26 cellular contexts compared by ENCODE assay signal in the genomic region with DNA sequence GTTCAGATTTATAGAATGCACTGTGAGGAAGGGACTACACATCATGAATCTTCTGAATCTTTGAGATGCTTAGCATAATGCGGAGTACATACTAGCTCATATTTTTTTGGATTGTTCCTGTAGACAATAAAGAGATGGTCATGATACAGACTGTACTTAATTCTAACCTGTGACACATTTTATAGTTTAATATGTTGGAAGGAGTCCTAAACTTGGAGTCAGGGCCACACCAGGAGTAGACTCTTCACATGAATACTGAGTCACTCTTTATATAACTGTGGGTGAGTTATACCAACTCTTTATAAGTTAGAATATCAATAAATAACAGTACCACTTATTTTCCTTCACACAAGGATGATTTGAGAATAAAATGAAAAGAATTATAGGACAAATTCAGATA. TPM values are rescaled to one million over a fixed set of nuclear protein-coding genes. Genes with fewer than 3 reads are reported as not detected.
DNase-seq lines count a peak whose midpoint lies in the region; ATAC-seq, FAIRE-seq and TF ChIP-seq lines count a peak whose summit lies in the region.
"Had no signal": no experiment of that assay in that cellular context is flagged by ENCODE, and none has a peak within 500 bp of the region (broad histone marks: within the 10 kb centered on the region; RNA-seq: fewer than 3 reads in every experiment).

No MANE protein-coding gene starts in this region.

- no peak overlapping the region for H3K4me2 ChIP-seq in A549
- H3K4me2 ChIP-seq: KMS-11 had no signal

- H3K9me3 ChIP-seq in A549 (no peaks in the 10 kb centered on the region), T-helper 17 cell (ENCODE audit: control insufficient read depth, low read length, poor library complexity, severe bottlenecking) (no peaks in the 10 kb centered on the region)
- H3K9me3 ChIP-seq: heart right ventricle, vagina had no signal

- DNase-seq in A549 (ENCODE audit: low read depth in 1 of 2, low spot score in 1 of 2), result no peak
- peak; percentile 38 for DNase-seq in HFFc6
- peak; percentile 46 for DNase-seq in epithelial cell of esophagus (ENCODE audit: low read depth)
- no peak for DNase-seq in left colon
- no peak for DNase-seq in KG1 (lab: John Stamatoyannopoulos, UW)
- no peak for DNase-seq in T-helper 17 cell
- DNase-seq in NCI-H1417 treated with DMSO at 0.1 percent for 48 hours (lab: John Stamatoyannopoulos, UW), result no peak
- no peak for DNase-seq in occipital lobe (lab: John Stamatoyannopoulos, UW)
- DNase-seq: activated CD4-positive, alpha-beta T cell treated with anti-CD3 and anti-CD28 coated beads for 4 hours; activated effector memory CD4-positive, alpha-beta T cell treated with anti-CD3 and anti-CD28 coated beads, Interleukin-2, amount 50 U/mL, for 16 hours; activated T-cell treated with anti-CD3 and anti-CD28 coated beads, Interleukin-2, amount 50 U/mL, for 1 hour; Calu3; central memory CD4-positive, alpha-beta T cell; DMS79 treated with DMSO at 0.1 percent for 48 hours; heart right ventricle; kidney glomerular epithelial cell had no signal

- peak; percentile 39 for FAIRE-seq in A549 (lab: Jason Lieb, UNC)
- FAIRE-seq: endometrium, GM12878 had no signal

- CTCF ChIA-PET in A549 (lab: Yijun Ruan, JAX), result interaction anchor here (0.6 kb wide), 1 partner anchor 1558 kb away, joined by 3 read pairs; no protein-coding TSS in a partner anchor

- POLR2A ChIA-PET in A549 (lab: Yijun Ruan, JAX), result interaction anchor here (0.6 to 2.3 kb wide), 2 partner anchors 17 to 340 kb away, joined by 3 to 6 read pairs; partner anchors contain the start of genes ABHD17B and C9orf85

- H3K27ac Mint-ChIP-seq in HFFc6 (peak overlapping the region; percentile 80), T-helper 17 cell (no peak overlapping the region)
- H3K27ac Mint-ChIP-seq: dendritic cell treated with granulocyte-macrophage colony-stimulating factor and Interleukin-4, amounts not matched to agents 40 ng/mL and 50 ng/mL, for 4 days; memory B cell; stimulated activated naive CD8-positive, alpha-beta T cell treated with anti-CD3 and anti-CD28 coated beads, Interleukin-15, Interleukin-2, amounts not matched to agents 100 ng/mL and 50 ng/mL, for 24 hours had no signal

- H3K4me1 ChIP-seq in A549, result peaks cover 9% of the 10 kb centered on the region; the same call in 1 of the 3 replicates

- H3K27ac ChIP-seq in A549, result no peak overlapping the region
- H3K27ac ChIP-seq: C4-2B, heart right ventricle, KMS-11 had no signal

- no peak overlapping the region for H3K4me3 ChIP-seq in A549
- H3K4me3 ChIP-seq in epithelial cell of esophagus (ENCODE audit: low read length), result no peak overlapping the region
- H3K4me3 ChIP-seq: GM12878, heart right ventricle, skin epidermis, vagina had no signal

- TF ChIP-seq EP300 in A549 (IDR thresholded peaks at IDR 0.05), result no peak

- ATAC-seq in A549 (no peak), left colon (peak; percentile 66), T-helper 17 cell (no peak)
- ATAC-seq: GM12878, heart right ventricle, Right ventricle myocardium inferior had no signal

- intact Hi-C loops in left colon (cut with DNase I, micrococcal nuclease), result no loop called here

- peaks cover 12% of the 10 kb centered on the region for H3K36me3 Mint-ChIP-seq in HFFc6 (ENCODE audit: low read depth)
- no peaks in the 10 kb centered on the region for H3K36me3 Mint-ChIP-seq in T-helper 17 cell (ENCODE audit: low read depth)

- H3K4me3 Mint-ChIP-seq in HFFc6, result peak overlapping the region; percentile 33; the same call in 1 of the 2 replicates
- H3K4me3 Mint-ChIP-seq in T-helper 17 cell, result no peak overlapping the region
- H3K4me3 Mint-ChIP-seq: dendritic cell treated with granulocyte-macrophage colony-stimulating factor and Interleukin-4, amounts not matched to agents 40 ng/mL and 50 ng/mL, for 4 days; memory B cell; stimulated activated naive CD8-positive, alpha-beta T cell treated with anti-CD3 and anti-CD28 coated beads, Interleukin-15, Interleukin-2, amounts not matched to agents 100 ng/mL and 50 ng/mL, for 24 hours had no signal

- TF ChIP-seq CTCF in A549 (IDR thresholded peaks at IDR 0.05) (no peak), HFFc6 (IDR thresholded peaks at IDR 0.05) (no peak), epithelial cell of esophagus (IDR thresholded peaks at IDR 0.05; ENCODE audit: insufficient read depth, low read depth, low read length, missing control alignments) (no peak)

- no peaks in the 10 kb centered on the region for H3K9me3 Mint-ChIP-seq in HFFc6
- H3K9me3 Mint-ChIP-seq: dendritic cell treated with granulocyte-macrophage colony-stimulating factor and Interleukin-4, amounts not matched to agents 40 ng/mL and 50 ng/mL, for 4 days; stimulated activated naive CD8-positive, alpha-beta T cell treated with anti-CD3 and anti-CD28 coated beads, Interleukin-15, Interleukin-2, amounts not matched to agents 100 ng/mL and 50 ng/mL, for 24 hours had no signal

- H3K27me3 Mint-ChIP-seq in HFFc6 (ENCODE audit: insufficient read depth), result no peaks in the 10 kb centered on the region; the same call in 1 of the 2 replicates
- no peaks in the 10 kb centered on the region for H3K27me3 Mint-ChIP-seq in T-helper 17 cell
- H3K27me3 Mint-ChIP-seq: dendritic cell treated with granulocyte-macrophage colony-stimulating factor and Interleukin-4, amounts not matched to agents 40 ng/mL and 50 ng/mL, for 4 days; memory B cell; stimulated activated naive CD8-positive, alpha-beta T cell treated with anti-CD3 and anti-CD28 coated beads, Interleukin-15, Interleukin-2, amounts not matched to agents 100 ng/mL and 50 ng/mL, for 24 hours had no signal

- TF ChIP-seq RAD21 in A549 (conservative IDR thresholded peaks at IDR 0.05 in 1 of 2, IDR thresholded peaks at IDR 0.05 in 1 of 2), result no peak

- 94% methylated on average over 1 of the region's 1 CpG for WGBS in A549 (ENCODE audit: missing lambda C conversion rate)

- H3K4me1 Mint-ChIP-seq in HFFc6 (ENCODE audit: low read depth) (peaks cover 83% of the 10 kb centered on the region), T-helper 17 cell (peaks cover 4% of the 10 kb centered on the region)

- no peak for TF ChIP-seq POLR2A in A549 (IDR thresholded peaks at IDR 0.05; ENCODE audit: low read length)

TF ChIP-seq in A549, 52 proteins besides CTCF, POLR2A, EP300 and RAD21:
- TF ChIP-seq KDM1A (IDR thresholded peaks at IDR 0.05; ENCODE audit: low read depth), result no peak
- TF ChIP-seq, protein P1, sequence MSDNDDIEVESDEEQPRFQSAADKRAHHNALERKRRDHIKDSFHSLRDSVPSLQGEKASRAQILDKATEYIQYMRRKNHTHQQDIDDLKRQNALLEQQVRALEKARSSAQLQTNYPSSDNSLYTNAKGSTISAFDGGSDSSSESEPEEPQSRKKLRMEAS (IDR thresholded peaks at IDR 0.05), result no peak
- TF ChIP-seq JUN (IDR thresholded peaks at IDR 0.05), result no peak
- no peak for TF ChIP-seq CHD2 (IDR thresholded peaks at IDR 0.05; ENCODE audit: low read length, partially characterized antibody)

RNA-seq across cellular contexts. Expression of gene C9orf85, which starts 16.9 kb away (rescaled TPM):
- polyA plus RNA-seq in A549 (2011; rRNA removed) (15.1 and 24.6 TPM in 2 replicates), A549 (2017; fragmentation: RNase III; extraction: RNeasy Plus Mini Kit Qiagen cat#74134 plus additional on column Dnase treatment) (15.9 to 19.0 TPM (median 16.9 TPM) in 3 replicates)
- polyA plus RNA-seq in A549 (2012; cell fraction: cytosol; rRNA removed), result 7.6 and 7.8 TPM in 2 replicates
- 2.4 and 3.0 TPM in 2 replicates for polyA plus RNA-seq in A549 (2012; cell fraction: nucleus; rRNA removed)
- 5.1 and 5.4 TPM in 2 replicates for polyA minus RNA-seq in A549 (2011; rRNA and poly(A)+ RNA removed)
- 10 to 100 TPM; 14.1 to 17.9 (median 15.2) TPM for total RNA-seq in HFFc6 (2021; fragmentation: NEBNext Ultra II Directional; extraction: Animal tissue kit (Norgen Biotek cat#: 25700))
- total RNA-seq in left colon (10 to 100 TPM; 13.5 to 16.9 TPM), T-helper 17 cell (1 to 10 TPM; 5.4 to 6.2 TPM), occipital lobe (14.2 TPM)

RNA-seq across cellular contexts. Expression of gene ABHD17B, which starts 17.4 kb away (rescaled TPM):
- polyA plus RNA-seq in A549 (2011; rRNA removed) (24.7 and 25.3 TPM in 2 replicates), A549 (2017; fragmentation: RNase III; extraction: RNeasy Plus Mini Kit Qiagen cat#74134 plus additional on column Dnase treatment) (14.6 to 16.6 TPM (median 14.9 TPM) in 3 replicates)
- 8.0 and 10.3 TPM in 2 replicates for polyA plus RNA-seq in A549 (2012; cell fraction: cytosol; rRNA removed)
- 6.3 and 8.2 TPM in 2 replicates for polyA plus RNA-seq in A549 (2012; cell fraction: nucleus; rRNA removed)
- 16.2 and 16.3 TPM in 2 replicates for polyA minus RNA-seq in A549 (2011; rRNA and poly(A)+ RNA removed)
- 10 to 100 TPM; 13.6 to 17.9 (median 15.5) TPM for total RNA-seq in HFFc6 (2021; fragmentation: NEBNext Ultra II Directional; extraction: Animal tissue kit (Norgen Biotek cat#: 25700))
- total RNA-seq in left colon (10 to 100 TPM; 28.1 to 33.2 TPM), T-helper 17 cell (10 to 100 TPM in 1 of 2 donors, 1 to 10 TPM in 1; 9.1 to 15.9 TPM), occipital lobe (105 TPM)

Comparison
In these comparisons a context has a peak if more than half of its experiments do, and no peak if none do; other contexts are left out.
1. DNase-seq: peak in HFFc6 (single experiment) and epithelial cell of esophagus (single experiment); none in A549 (0 of 2), left colon (0 of 2), KG1 (single experiment), T-helper 17 cell (0 of 3), NCI-H1417 treated with DMSO at 0.1 percent for 48 hours (single experiment) and occipital lobe (single experiment).